ENCODE assay signal across 15 cellular contexts in genomic region chr1:1217621-1218523, GRCh38. TPM values are rescaled to one million over a fixed set of nuclear protein-coding genes. Genes with fewer than 3 reads are reported as not detected.
A peak's percentile ranks its signal among the peaks of the same experiment; 100 is the strongest.
DNase-seq lines count a peak whose midpoint lies in the region; ATAC-seq, FAIRE-seq and TF ChIP-seq lines count a peak whose summit lies in the region.
"Had no signal": no experiment of that assay in that cellular context is flagged by ENCODE, and none has a peak within 500 bp of the region (broad histone marks: within the 10 kb centered on the region; RNA-seq: fewer than 3 reads in every experiment).

No MANE protein-coding gene starts in this region.

- peak; percentile 72 for DNase-seq in A673 (ENCODE audit: low spot score)
- DNase-seq in H54 (ENCODE audit: insufficient read length, low spot score) = peak; percentile 88
- DNase-seq in activated T-cell treated with anti-CD3 and anti-CD28 coated beads, Interleukin-2, amount 50 U/mL, for 4 hours = peak; percentile 60
- no peak for DNase-seq in immature natural killer cell
- DNase-seq in GOT3 (lab: John Stamatoyannopoulos, UW) = no peak
- DNase-seq in central memory CD4-positive, alpha-beta T cell = no peak
- DNase-seq in cortex of kidney (lab: John Stamatoyannopoulos, UW) = no peak
- DNase-seq in DMS79 treated with DMSO at 0.1 percent for 48 hours (lab: John Stamatoyannopoulos, UW) = no peak
- DNase-seq: DMS 273 treated with DMSO at 0.1 percent for 48 hours, KBM-7, naive B cell, SIG-M5, transverse colon had no signal

- CTCF ChIA-PET in A673 (lab: Charles Lee) = no interaction called here

- H3K9me3 Mint-ChIP-seq in activated T-cell treated with anti-CD3 and anti-CD28 coated beads, Interleukin-2, amount 50 U/mL, for 4 hours = no peaks in the 10 kb centered on the region
- no peaks in the 10 kb centered on the region for H3K9me3 Mint-ChIP-seq in immature natural killer cell
- H3K9me3 Mint-ChIP-seq: central memory CD8-positive, alpha-beta T cell; naive B cell had no signal

- H3K4me3 Mint-ChIP-seq in activated T-cell treated with anti-CD3 and anti-CD28 coated beads, Interleukin-2, amount 50 U/mL, for 4 hours = peak overlapping the region; percentile 47
- peak overlapping the region in 3 of 5 donors; percentile 14 to 53 (median 24) for H3K4me3 Mint-ChIP-seq in immature natural killer cell
- H3K4me3 Mint-ChIP-seq: central memory CD8-positive, alpha-beta T cell; naive B cell had no signal

- no peak for TF ChIP-seq POLR2A in H54 (IDR thresholded peaks at IDR 0.05; ENCODE audit: low read depth, low read length)

- peaks cover 31% of the 10 kb centered on the region for H3K36me3 ChIP-seq in A673 (ENCODE audit: insufficient read depth, low read length, poor library complexity, severe bottlenecking)

- H3K4me1 Mint-ChIP-seq in activated T-cell treated with anti-CD3 and anti-CD28 coated beads, Interleukin-2, amount 50 U/mL, for 4 hours (ENCODE audit: low read depth) = peaks cover 51% of the 10 kb centered on the region
- peaks cover 51 to 72% of the 10 kb centered on the region in 2 donors for H3K4me1 Mint-ChIP-seq in immature natural killer cell

- H3K27ac ChIP-seq in A673 (ENCODE audit: low read depth, low read length, poor library complexity, severe bottlenecking) = peak overlapping the region; percentile 37
- H3K27ac ChIP-seq: hepatocyte had no signal

- BruUV-seq in A673 (replicated peaks; lab: Mats Ljungman, UMichigan) = no TSS peak

- H3K27me3 Mint-ChIP-seq in activated T-cell treated with anti-CD3 and anti-CD28 coated beads, Interleukin-2, amount 50 U/mL, for 4 hours (ENCODE audit: low read depth) = no peaks in the 10 kb centered on the region
- peaks cover 20 to 45% (median 22%) of the 10 kb centered on the region in 3 donors for H3K27me3 Mint-ChIP-seq in immature natural killer cell (ENCODE audit: low read depth in 3 of 3)
- H3K27me3 Mint-ChIP-seq: central memory CD8-positive, alpha-beta T cell; naive B cell had no signal

- no peaks in the 10 kb centered on the region for H3K9me3 ChIP-seq in A673 (ENCODE audit: low read depth, low read length, poor library complexity, severe bottlenecking)
- H3K9me3 ChIP-seq: transverse colon had no signal

- FAIRE-seq in H54 (lab: Jason Lieb, UNC) = no peak

- ATAC-seq in activated T-cell treated with anti-CD3 and anti-CD28 coated beads, Interleukin-2, amount 50 U/mL, for 4 hours = peak; percentile 4 to 11

- peak overlapping the region; percentile 31 to 96 (median 76) for H3K27ac Mint-ChIP-seq in immature natural killer cell

- intact Hi-C loops in A673 (cut with micrococcal nuclease; ENCODE audit: unreplicated experiment) = loop anchor here (5.0 kb wide), 1 partner anchor 46 kb away; the partner anchor contains the start of gene TTLL10

- peaks cover 30% of the 10 kb centered on the region for H3K36me3 Mint-ChIP-seq in activated T-cell treated with anti-CD3 and anti-CD28 coated beads, Interleukin-2, amount 50 U/mL, for 4 hours (ENCODE audit: insufficient read depth)
- peaks cover 3 to 17% (median 12%) of the 10 kb centered on the region in 3 donors for H3K36me3 Mint-ChIP-seq in immature natural killer cell

- no peak for TF ChIP-seq CTCF in A673 (conservative IDR thresholded peaks at IDR 0.05; ENCODE audit: low read depth, low read length)

- no peaks in the 10 kb centered on the region for H3K27me3 ChIP-seq in A673 (replicated peaks; ENCODE audit: insufficient read depth, low read depth, low read length, poor library complexity)
- H3K27me3 ChIP-seq: hepatocyte had no signal

- peaks cover 18% of the 10 kb centered on the region for H3K4me1 ChIP-seq in A673 (ENCODE audit: insufficient read depth, low read length, poor library complexity, severe bottlenecking)

- no peak overlapping the region for H3K4me3 ChIP-seq in A673 (ENCODE audit: low read depth, low read length, poor library complexity, severe bottlenecking)
- H3K4me3 ChIP-seq: hepatocyte, transverse colon had no signal

- POLR2A ChIA-PET in A673 (lab: Charles Lee; ENCODE audit: low non-redundant PET) = no interaction called here

RNA-seq across cellular contexts. Expression of gene TNFRSF4, which starts 3.9 kb away (rescaled TPM):
- 0.80 and 1.5 TPM in 2 replicates for total RNA-seq in A673 (2021)
- 100 to 1,000 TPM; 480 to 735 (median 495) TPM for total RNA-seq in activated T-cell treated with anti-CD3 and anti-CD28 coated beads, Interleukin-2, amount 50 U/mL, for 4 hours
- 10 to 100 TPM in 2 of 3 donors, 1 to 10 TPM in 1; 7.6 to 16.3 (median 12.1) TPM for polyA plus RNA-seq in immature natural killer cell
- total RNA-seq: hepatocyte had no signal
- polyA plus RNA-seq: hepatocyte had no signal

RNA-seq across cellular contexts. Expression of gene TNFRSF18, which starts 11.5 kb away (rescaled TPM):
- total RNA-seq in A673 (2021) = 0.77 and 1.1 TPM in 2 replicates
- total RNA-seq in activated T-cell treated with anti-CD3 and anti-CD28 coated beads, Interleukin-2, amount 50 U/mL, for 4 hours = 100 to 1,000 TPM; 102 to 212 (median 155) TPM
- 100 to 1,000 TPM in 2 of 3 donors, 10 to 100 TPM in 1; 56.4 to 136 (median 105) TPM for polyA plus RNA-seq in immature natural killer cell
- total RNA-seq: hepatocyte had no signal

RNA-seq across cellular contexts. Expression of gene SDF4, which starts 13.9 kb away (rescaled TPM):
- 121 and 133 TPM in 2 replicates for total RNA-seq in A673 (2021)
- total RNA-seq in activated T-cell treated with anti-CD3 and anti-CD28 coated beads, Interleukin-2, amount 50 U/mL, for 4 hours = 100 to 1,000 TPM; 191 to 242 (median 193) TPM
- polyA plus RNA-seq in immature natural killer cell = 100 to 1,000 TPM; 157 to 240 (median 194) TPM

RNA-seq across cellular contexts. Expression of gene B3GALT6, which starts 14.2 kb away (rescaled TPM):
- total RNA-seq in A673 (2021) = 41.3 and 41.8 TPM in 2 replicates
- total RNA-seq in activated T-cell treated with anti-CD3 and anti-CD28 coated beads, Interleukin-2, amount 50 U/mL, for 4 hours = 10 to 100 TPM; 38.0 to 40.8 (median 39.0) TPM
- polyA plus RNA-seq in immature natural killer cell = 10 to 100 TPM in 1 of 3 donors, 1 to 10 TPM in 2; 5.3 to 13.9 (median 9.9) TPM

RNA-seq across cellular contexts. Expression of gene C1QTNF12, which starts 28.6 kb away (rescaled TPM):
- 2.9 and 4.4 TPM in 2 replicates for total RNA-seq in A673 (2021)
- total RNA-seq in activated T-cell treated with anti-CD3 and anti-CD28 coated beads, Interleukin-2, amount 50 U/mL, for 4 hours = 1 to 10 TPM; 1.6 to 2.2 (median 2.1) TPM
- not detected for polyA plus RNA-seq in immature natural killer cell

Comparison
In these comparisons a context has a peak if more than half of its experiments do, and no peak if none do; other contexts are left out.
1. DNase-seq: peak in A673 (single experiment), H54 (single experiment) and activated T-cell treated with anti-CD3 and anti-CD28 coated beads, Interleukin-2, amount 50 U/mL, for 4 hours (single experiment); none in immature natural killer cell (0 of 3), GOT3 (single experiment), central memory CD4-positive, alpha-beta T cell (single experiment), cortex of kidney (single experiment) and DMS79 treated with DMSO at 0.1 percent for 48 hours (single experiment).
2. RNA of gene TNFRSF4, which starts 3.9 kb away (total RNA-seq): 480 to 735 TPM in activated T-cell treated with anti-CD3 and anti-CD28 coated beads, Interleukin-2, amount 50 U/mL, for 4 hours; 0.80 to 1.5 TPM in A673; every median in the first group is over 100 times any median in the second.
3. RNA of gene TNFRSF18, which starts 11.5 kb away (total RNA-seq): 102 to 212 TPM in activated T-cell treated with anti-CD3 and anti-CD28 coated beads, Interleukin-2, amount 50 U/mL, for 4 hours; 0.77 to 1.1 TPM in A673; every median in the first group is over 10 times any median in the second.